13 cellular contexts compared by ENCODE assay signal in genomic region chr13:34358811-34359513, GRCh38.
DNase-seq lines count a peak whose midpoint lies in the region; ATAC-seq and TF ChIP-seq lines count a peak whose summit lies in the region.
"Had no signal": no experiment of that assay in that cellular context is flagged by ENCODE, and none has a peak within 500 bp of the region (broad histone marks: within the 10 kb centered on the region; RNA-seq: fewer than 3 reads in every experiment).

No MANE protein-coding gene starts in this region.

- TF ChIP-seq RAD21 in SK-N-SH (IDR thresholded peaks at IDR 0.05; ENCODE audit: low read length), result no peak

- H3K27ac ChIP-seq in SK-N-SH (ENCODE audit: low read depth in 2 of 2, low read length in 1 of 2) (peak overlapping the region; percentile 44 to 87; a peak in 3 of 4 replicates), dorsolateral prefrontal cortex (no peak overlapping the region)
- H3K27ac ChIP-seq: HL-60, right lobe of liver had no signal

- no peaks in the 10 kb centered on the region for H3K79me2 ChIP-seq in SK-N-SH (ENCODE audit: insufficient read depth)

- peak in 1 of 2 experiments; percentile 77; a peak in 1 of 4 replicates for TF ChIP-seq EP300 in SK-N-SH (IDR thresholded peaks at IDR 0.05; ENCODE audit: borderline replicate concordance in 1 of 2, low read depth in 1 of 2, low read length in 1 of 2)

- intact Hi-C loops in dorsolateral prefrontal cortex (cut with DNase I), result no loop called here

- H3K36me3 ChIP-seq in SK-N-SH (replicated peaks in 1 of 2; ENCODE audit: control insufficient read depth in 1 of 2, insufficient read depth in 2 of 2, low read length in 1 of 2), result no peaks in the 10 kb centered on the region
- H3K36me3 ChIP-seq: right lobe of liver had no signal

- H3K27me3 ChIP-seq in SK-N-SH (ENCODE audit: insufficient read depth), result no peaks in the 10 kb centered on the region
- H3K27me3 ChIP-seq in dorsolateral prefrontal cortex, result no peaks in the 10 kb centered on the region
- H3K27me3 ChIP-seq: right lobe of liver had no signal

- WGBS in SK-N-SH (ENCODE audit: low lambda C conversion rate), result 43% methylated on average over 2 of the region's 2 CpGs

- H3K4me1 ChIP-seq in SK-N-SH (ENCODE audit: control insufficient read depth in 1 of 2, insufficient read depth in 2 of 2, low read depth in 1 of 2, low read length in 1 of 2), result peaks cover 19 to 25% of the 10 kb centered on the region in 2 experiments; a peak in 3 of 4 replicates
- H3K4me1 ChIP-seq: right lobe of liver had no signal

- no peaks in the 10 kb centered on the region for H3K9me3 ChIP-seq in SK-N-SH
- H3K9me3 ChIP-seq: right lobe of liver had no signal

- no peak for TF ChIP-seq CTCF in SK-N-SH (IDR thresholded peaks at IDR 0.05)
- TF ChIP-seq CTCF in fibroblast of pulmonary artery (IDR thresholded peaks at IDR 0.05; ENCODE audit: low read length, missing control alignments), result no peak
- TF ChIP-seq CTCF in dorsolateral prefrontal cortex (IDR thresholded peaks at IDR 0.05 in 54 of 56, conservative IDR thresholded peaks at IDR 0.05 in 2 of 56; ENCODE audit: low read depth in 1 of 56, partially characterized antibody in 56 of 56), result no peak

- H2AFZ ChIP-seq in SK-N-SH (ENCODE audit: low read depth), result no peak overlapping the region

- DNase-seq in EL (peak; percentile 86), SK-N-SH (no peak), fibroblast of pulmonary artery (ENCODE audit: low read depth) (peak; percentile 65), skeletal muscle cell (ENCODE audit: low read depth) (peak; percentile 51), mucosa of gallbladder (ENCODE audit: low spot score) (no peak), dorsolateral prefrontal cortex (no peak)
- no peak for DNase-seq in activated CD4-positive, alpha-beta T cell treated with anti-CD3 and anti-CD28 coated beads for 1 hour
- DNase-seq: activated naive CD8-positive, alpha-beta T cell treated with anti-CD3 and anti-CD28 coated beads, Interleukin-2, amount 10 ng/mL, durations not matched to agents 7 days and 5 days; NCI-H510A; right lobe of liver; RPMI8226 had no signal

- H3K4me2 ChIP-seq in SK-N-SH, result no peak overlapping the region

- POLR2A ChIA-PET in SK-N-SH (lab: Yijun Ruan, JAX), result no interaction called here

- H3K9me2 ChIP-seq in SK-N-SH, result no peaks in the 10 kb centered on the region

- no peak overlapping the region; the same call in 1 of the 2 replicates for H3K9ac ChIP-seq in SK-N-SH

- peaks cover 28% of the 10 kb centered on the region for H3F3A ChIP-seq in SK-N-SH (replicated peaks; ENCODE audit: insufficient read depth)

- H3K4me3 ChIP-seq in SK-N-SH (ENCODE audit: low read depth in 2 of 2, low read length in 1 of 2), result no peak overlapping the region
- no peak overlapping the region for H3K4me3 ChIP-seq in fibroblast of pulmonary artery (replicated peaks; ENCODE audit: low read depth, low read length)
- no peak overlapping the region for H3K4me3 ChIP-seq in skeletal muscle cell (ENCODE audit: low read depth, low read length)
- H3K4me3 ChIP-seq in dorsolateral prefrontal cortex, result no peak overlapping the region
- H3K4me3 ChIP-seq: right lobe of liver had no signal

- no peak for ATAC-seq in GM19328 (IDR thresholded peaks at IDR 0.05; ENCODE audit: unreplicated experiment)
- ATAC-seq: right lobe of liver had no signal

- no peaks in the 10 kb centered on the region for H4K20me1 ChIP-seq in SK-N-SH (ENCODE audit: insufficient read depth)

- CTCF ChIA-PET in SK-N-SH (lab: Yijun Ruan, JAX), result no interaction called here

TF ChIP-seq in SK-N-SH, 30 proteins besides CTCF, POLR2A, EP300 and RAD21 (continues in another document):
- TF ChIP-seq SMC3 (IDR thresholded peaks at IDR 0.05; ENCODE audit: low read depth, low read length) (no peak), POLR2AphosphoS5 (IDR thresholded peaks at IDR 0.05; ENCODE audit: low read depth, low read length) (no peak), FOXM1 (IDR thresholded peaks at IDR 0.05; ENCODE audit: low read depth) (0 out of 2 replicates have a peak, but pooled peaks have one; percentile 31), MXI1 (IDR thresholded peaks at IDR 0.05; ENCODE audit: low read depth, low read length) (no peak), JUND (IDR thresholded peaks at IDR 0.05) (peak; percentile 49), FOSL2 (IDR thresholded peaks at IDR 0.05; ENCODE audit: borderline replicate concordance, low read depth) (peak; percentile 13; the same call in 1 of the 2 replicates), TCF12 (IDR thresholded peaks at IDR 0.05) (peak; percentile 75), TAF1 (IDR thresholded peaks at IDR 0.05; ENCODE audit: borderline replicate concordance, low read depth, low read length) (no peak), CHD2 (IDR thresholded peaks at IDR 0.05; ENCODE audit: low read length, partially characterized antibody) (no peak), TEAD4 (IDR thresholded peaks at IDR 0.05; ENCODE audit: borderline replicate concordance, insufficient read depth) (no peak), SIN3A (IDR thresholded peaks at IDR 0.05; ENCODE audit: borderline replicate concordance, low read depth, low read length) (no peak), GABPA (IDR thresholded peaks at IDR 0.05; ENCODE audit: low read depth) (no peak), IRF3 (IDR thresholded peaks at IDR 0.05; ENCODE audit: low read depth, low read length) (no peak), MEF2A (IDR thresholded peaks at IDR 0.05; ENCODE audit: borderline replicate concordance, low read depth) (peak; percentile 88; the same call in 1 of the 2 replicates), NRF1 (IDR thresholded peaks at IDR 0.05; ENCODE audit: low read depth, low read length) (no peak)
- TF ChIP-seq, protein P1, sequence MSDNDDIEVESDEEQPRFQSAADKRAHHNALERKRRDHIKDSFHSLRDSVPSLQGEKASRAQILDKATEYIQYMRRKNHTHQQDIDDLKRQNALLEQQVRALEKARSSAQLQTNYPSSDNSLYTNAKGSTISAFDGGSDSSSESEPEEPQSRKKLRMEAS (IDR thresholded peaks at IDR 0.05; ENCODE audit: low read depth), result no peak
- TF ChIP-seq, protein P2, sequence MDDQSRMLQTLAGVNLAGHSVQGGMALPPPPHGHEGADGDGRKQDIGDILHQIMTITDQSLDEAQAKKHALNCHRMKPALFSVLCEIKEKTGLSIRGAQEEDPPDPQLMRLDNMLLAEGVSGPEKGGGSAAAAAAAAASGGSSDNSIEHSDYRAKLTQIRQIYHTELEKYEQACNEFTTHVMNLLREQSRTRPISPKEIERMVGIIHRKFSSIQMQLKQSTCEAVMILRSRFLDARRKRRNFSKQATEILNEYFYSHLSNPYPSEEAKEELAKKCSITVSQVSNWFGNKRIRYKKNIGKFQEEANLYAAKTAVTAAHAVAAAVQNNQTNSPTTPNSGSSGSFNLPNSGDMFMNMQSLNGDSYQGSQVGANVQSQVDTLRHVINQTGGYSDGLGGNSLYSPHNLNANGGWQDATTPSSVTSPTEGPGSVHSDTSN (IDR thresholded peaks at IDR 0.05), result peak; percentile 82
- TF ChIP-seq, protein P3, sequence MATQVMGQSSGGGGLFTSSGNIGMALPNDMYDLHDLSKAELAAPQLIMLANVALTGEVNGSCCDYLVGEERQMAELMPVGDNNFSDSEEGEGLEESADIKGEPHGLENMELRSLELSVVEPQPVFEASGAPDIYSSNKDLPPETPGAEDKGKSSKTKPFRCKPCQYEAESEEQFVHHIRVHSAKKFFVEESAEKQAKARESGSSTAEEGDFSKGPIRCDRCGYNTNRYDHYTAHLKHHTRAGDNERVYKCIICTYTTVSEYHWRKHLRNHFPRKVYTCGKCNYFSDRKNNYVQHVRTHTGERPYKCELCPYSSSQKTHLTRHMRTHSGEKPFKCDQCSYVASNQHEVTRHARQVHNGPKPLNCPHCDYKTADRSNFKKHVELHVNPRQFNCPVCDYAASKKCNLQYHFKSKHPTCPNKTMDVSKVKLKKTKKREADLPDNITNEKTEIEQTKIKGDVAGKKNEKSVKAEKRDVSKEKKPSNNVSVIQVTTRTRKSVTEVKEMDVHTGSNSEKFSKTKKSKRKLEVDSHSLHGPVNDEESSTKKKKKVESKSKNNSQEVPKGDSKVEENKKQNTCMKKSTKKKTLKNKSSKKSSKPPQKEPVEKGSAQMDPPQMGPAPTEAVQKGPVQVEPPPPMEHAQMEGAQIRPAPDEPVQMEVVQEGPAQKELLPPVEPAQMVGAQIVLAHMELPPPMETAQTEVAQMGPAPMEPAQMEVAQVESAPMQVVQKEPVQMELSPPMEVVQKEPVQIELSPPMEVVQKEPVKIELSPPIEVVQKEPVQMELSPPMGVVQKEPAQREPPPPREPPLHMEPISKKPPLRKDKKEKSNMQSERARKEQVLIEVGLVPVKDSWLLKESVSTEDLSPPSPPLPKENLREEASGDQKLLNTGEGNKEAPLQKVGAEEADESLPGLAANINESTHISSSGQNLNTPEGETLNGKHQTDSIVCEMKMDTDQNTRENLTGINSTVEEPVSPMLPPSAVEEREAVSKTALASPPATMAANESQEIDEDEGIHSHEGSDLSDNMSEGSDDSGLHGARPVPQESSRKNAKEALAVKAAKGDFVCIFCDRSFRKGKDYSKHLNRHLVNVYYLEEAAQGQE (IDR thresholded peaks at IDR 0.05; ENCODE audit: low read depth, low read length), result no peak
- TF ChIP-seq, protein P4, sequence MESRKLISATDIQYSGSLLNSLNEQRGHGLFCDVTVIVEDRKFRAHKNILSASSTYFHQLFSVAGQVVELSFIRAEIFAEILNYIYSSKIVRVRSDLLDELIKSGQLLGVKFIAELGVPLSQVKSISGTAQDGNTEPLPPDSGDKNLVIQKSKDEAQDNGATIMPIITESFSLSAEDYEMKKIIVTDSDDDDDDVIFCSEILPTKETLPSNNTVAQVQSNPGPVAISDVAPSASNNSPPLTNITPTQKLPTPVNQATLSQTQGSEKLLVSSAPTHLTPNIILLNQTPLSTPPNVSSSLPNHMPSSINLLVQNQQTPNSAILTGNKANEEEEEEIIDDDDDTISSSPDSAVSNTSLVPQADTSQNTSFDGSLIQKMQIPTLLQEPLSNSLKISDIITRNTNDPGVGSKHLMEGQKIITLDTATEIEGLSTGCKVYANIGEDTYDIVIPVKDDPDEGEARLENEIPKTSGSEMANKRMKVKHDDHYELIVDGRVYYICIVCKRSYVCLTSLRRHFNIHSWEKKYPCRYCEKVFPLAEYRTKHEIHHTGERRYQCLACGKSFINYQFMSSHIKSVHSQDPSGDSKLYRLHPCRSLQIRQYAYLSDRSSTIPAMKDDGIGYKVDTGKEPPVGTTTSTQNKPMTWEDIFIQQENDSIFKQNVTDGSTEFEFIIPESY (IDR thresholded peaks at IDR 0.05; ENCODE audit: borderline replicate concordance, low read depth), result no peak

Comparison
In these comparisons a context has a peak if more than half of its experiments do, and no peak if none do; other contexts are left out.
1. DNase-seq: peak in EL (single experiment), fibroblast of pulmonary artery (single experiment) and skeletal muscle cell (single experiment); none in SK-N-SH (single experiment), mucosa of gallbladder (single experiment), activated CD4-positive, alpha-beta T cell treated with anti-CD3 and anti-CD28 coated beads for 1 hour (single experiment) and dorsolateral prefrontal cortex (0 of 10).
2. H3K27ac ChIP-seq: peak in SK-N-SH (2 of 2); none in dorsolateral prefrontal cortex (0 of 59).